In the genomic region with DNA sequence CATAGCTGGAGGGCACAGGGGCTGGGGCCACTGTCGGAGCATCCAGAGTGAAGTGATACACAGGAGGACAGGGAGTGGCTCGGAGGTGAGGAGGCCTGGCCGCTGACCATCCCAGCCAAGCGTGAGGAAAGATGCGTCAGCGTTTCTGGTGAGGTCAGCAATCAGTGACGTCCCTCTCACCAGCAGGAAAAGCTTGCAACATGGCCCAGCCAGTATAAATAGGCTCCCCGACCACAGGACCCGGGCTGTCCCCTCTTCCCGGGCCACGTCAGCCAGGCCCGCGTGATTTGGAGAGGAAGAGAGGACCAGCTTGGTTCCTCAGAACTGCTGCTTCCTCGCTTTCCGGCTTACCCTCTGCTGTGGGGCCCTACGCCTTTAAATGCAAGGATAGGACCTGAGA, we compare ENCODE assay signal across 11 cellular contexts. TPM values are rescaled to one million over a fixed set of nuclear protein-coding genes. Genes with fewer than 3 reads are reported as not detected.
DNase-seq lines count a peak whose midpoint lies in the region; ATAC-seq and TF ChIP-seq lines count a peak whose summit lies in the region.
"Had no signal": no experiment of that assay in that cellular context is flagged by ENCODE, and none has a peak within 500 bp of the region (broad histone marks: within the 10 kb centered on the region; RNA-seq: fewer than 3 reads in every experiment).

No MANE protein-coding gene starts in this region.

- H3K4me2 ChIP-seq in mammary epithelial cell (ENCODE audit: insufficient read depth, low read depth, low read length): no peak overlapping the region

- H3K27ac Mint-ChIP-seq in MCF 10A (ENCODE audit: low read depth, unreplicated experiment): no peak overlapping the region
- H3K27ac Mint-ChIP-seq in activated T-helper 1 cell treated with anti-CD3 and anti-CD28 coated beads, Interleukin-12 subunit alpha, Interleukin-12 subunit beta, Interleukin-2, Interleukin-4 antibody, amounts not matched to agents 30 ng/mL and 10 ng/mL and 1 ng/mL, durations not matched to agents 14 hours and 24 hours and 36 hours: no peak overlapping the region

- no peak overlapping the region for H3K27ac ChIP-seq in mammary epithelial cell (ENCODE audit: insufficient read depth, low read depth, low read length)
- H3K27ac ChIP-seq in WERI-Rb-1: no peak overlapping the region

- CTCF ChIA-PET in MCF 10A (lab: Yijun Ruan, JAX): no interaction called here
- CTCF ChIA-PET in mammary epithelial cell (lab: Charles Lee; ENCODE audit: low non-redundant PET): interaction anchor here (0.6 kb wide), 1 partner anchor 9 kb away, joined by 3 read pairs; no protein-coding TSS in a partner anchor

- H3K9me3 Mint-ChIP-seq in MCF 10A (ENCODE audit: unreplicated experiment): no peaks in the 10 kb centered on the region
- H3K9me3 Mint-ChIP-seq in activated T-helper 1 cell treated with anti-CD3 and anti-CD28 coated beads, Interleukin-12 subunit alpha, Interleukin-12 subunit beta, Interleukin-2, Interleukin-4 antibody, amounts not matched to agents 30 ng/mL and 10 ng/mL and 1 ng/mL, durations not matched to agents 14 hours and 24 hours and 36 hours: no peaks in the 10 kb centered on the region

- H3K9me3 ChIP-seq in mammary epithelial cell (replicated peaks; ENCODE audit: insufficient read depth, low read length) (no peaks in the 10 kb centered on the region), mucosa of descending colon (no peaks in the 10 kb centered on the region), WERI-Rb-1 (ENCODE audit: severe bottlenecking) (no peaks in the 10 kb centered on the region)

- TF ChIP-seq CTCF in MCF 10A (IDR thresholded peaks at IDR 0.05; ENCODE audit: unreplicated experiment) (no peak), mammary epithelial cell (conservative IDR thresholded peaks at IDR 0.05 in 1 of 2, IDR thresholded peaks at IDR 0.05 in 1 of 2; ENCODE audit: extremely low read depth in 1 of 2, insufficient read depth in 1 of 2, low read depth in 1 of 2, low read length in 2 of 2) (no peak), mucosa of descending colon (IDR thresholded peaks at IDR 0.05) (no peak), WERI-Rb-1 (IDR thresholded peaks at IDR 0.05; ENCODE audit: low read depth, low read length) (no peak)

- WGBS in mammary epithelial cell (ENCODE audit: low coverage, missing lambda C conversion rate): 93% methylated on average over 14 of the region's 16 CpGs

- no peaks in the 10 kb centered on the region for H3K27me3 Mint-ChIP-seq in MCF 10A (ENCODE audit: insufficient read depth, unreplicated experiment)
- no peaks in the 10 kb centered on the region for H3K27me3 Mint-ChIP-seq in activated T-helper 1 cell treated with anti-CD3 and anti-CD28 coated beads, Interleukin-12 subunit alpha, Interleukin-12 subunit beta, Interleukin-2, Interleukin-4 antibody, amounts not matched to agents 30 ng/mL and 10 ng/mL and 1 ng/mL, durations not matched to agents 14 hours and 24 hours and 36 hours (ENCODE audit: insufficient read depth)

- no peak overlapping the region for H3K9ac ChIP-seq in mammary epithelial cell (ENCODE audit: insufficient read depth, low read length)

- intact Hi-C loops in MCF 10A (cut with micrococcal nuclease): no loop called here
- intact Hi-C loops in mammary epithelial cell (cut with micrococcal nuclease): no loop called here
- intact Hi-C loops in mucosa of descending colon (cut with DNase I, micrococcal nuclease): no loop called here
- intact Hi-C loops in activated T-helper 1 cell treated with anti-CD3 and anti-CD28 coated beads, Interleukin-12 subunit alpha, Interleukin-12 subunit beta, Interleukin-2, Interleukin-4 antibody, amounts not matched to agents 30 ng/mL and 10 ng/mL and 1 ng/mL, durations not matched to agents 14 hours and 24 hours and 36 hours (cut with micrococcal nuclease): no loop called here

- H3K27me3 ChIP-seq in mammary epithelial cell (ENCODE audit: insufficient read depth, low read length) (no peaks in the 10 kb centered on the region), WERI-Rb-1 (ENCODE audit: insufficient read depth, low read depth, severe bottlenecking) (no peaks in the 10 kb centered on the region)

- no peaks in the 10 kb centered on the region for H3K79me2 ChIP-seq in mammary epithelial cell (ENCODE audit: insufficient read depth, low read length)

- BruUV-seq in MCF 10A (replicated peaks; lab: Mats Ljungman, UMichigan) (no TSS peak), mammary epithelial cell (replicated peaks; lab: Mats Ljungman, UMichigan) (no TSS peak)

- H3K36me3 Mint-ChIP-seq in MCF 10A (ENCODE audit: insufficient read depth, unreplicated experiment): no peaks in the 10 kb centered on the region
- peaks cover 42% of the 10 kb centered on the region for H3K36me3 Mint-ChIP-seq in activated T-helper 1 cell treated with anti-CD3 and anti-CD28 coated beads, Interleukin-12 subunit alpha, Interleukin-12 subunit beta, Interleukin-2, Interleukin-4 antibody, amounts not matched to agents 30 ng/mL and 10 ng/mL and 1 ng/mL, durations not matched to agents 14 hours and 24 hours and 36 hours (ENCODE audit: low read depth)

- H3K36me3 ChIP-seq in mammary epithelial cell (ENCODE audit: insufficient read depth, low read length): no peaks in the 10 kb centered on the region
- H3K36me3 ChIP-seq in mucosa of descending colon (ENCODE audit: low read depth): no peaks in the 10 kb centered on the region
- H3K36me3 ChIP-seq in WERI-Rb-1: no peaks in the 10 kb centered on the region

- DNase-seq in MCF 10A (ENCODE audit: unreplicated experiment) (peak; percentile 72), mammary epithelial cell (no peak), erythroblast (lab: John Stamatoyannopoulos, UW) (peak; percentile 22 to 50), mucosa of descending colon (peak in 2 of 3 donors; percentile 41 to 83), WERI-Rb-1 (no peak), NCI-H1417 (lab: John Stamatoyannopoulos, UW) (no peak)
- no peak for DNase-seq in activated T-helper 1 cell treated with anti-CD3 and anti-CD28 coated beads, Interleukin-12 subunit alpha, Interleukin-12 subunit beta, Interleukin-2, Interleukin-4 antibody, amounts not matched to agents 30 ng/mL and 10 ng/mL and 1 ng/mL, durations not matched to agents 14 hours and 24 hours and 36 hours (ENCODE audit: low spot score)
- DNase-seq in activated CD8-positive, alpha-beta memory T cell treated with anti-CD3 and anti-CD28 coated beads, Interleukin-2, amount 50 U/mL, for 48 hours: no peak
- DNase-seq: activated naive CD4-positive, alpha-beta T cell treated with Interleukin-2 at 50 U/mL for 16 hours had no signal

- H3K4me3 ChIP-seq in mammary epithelial cell (replicated peaks in 1 of 3; ENCODE audit: insufficient read depth in 1 of 3, low read depth in 2 of 3, low read length in 3 of 3) (no peak overlapping the region), mucosa of descending colon (no peak overlapping the region), WERI-Rb-1 (ENCODE audit: low read depth, low read length) (no peak overlapping the region)

- POLR2A ChIA-PET in MCF 10A (lab: Yijun Ruan, JAX): no interaction called here

- H4K20me1 ChIP-seq in mammary epithelial cell (ENCODE audit: insufficient read depth, low read length): no peaks in the 10 kb centered on the region

- H3K4me1 ChIP-seq in mammary epithelial cell (ENCODE audit: insufficient read depth, low read length) (no peaks in the 10 kb centered on the region), mucosa of descending colon (ENCODE audit: low read depth) (no peaks in the 10 kb centered on the region)

- H2AFZ ChIP-seq in mammary epithelial cell (ENCODE audit: low read depth, low read length): no peak overlapping the region

- H3K4me1 Mint-ChIP-seq in MCF 10A (ENCODE audit: insufficient read depth, unreplicated experiment): no peaks in the 10 kb centered on the region
- peaks cover 76% of the 10 kb centered on the region for H3K4me1 Mint-ChIP-seq in activated T-helper 1 cell treated with anti-CD3 and anti-CD28 coated beads, Interleukin-12 subunit alpha, Interleukin-12 subunit beta, Interleukin-2, Interleukin-4 antibody, amounts not matched to agents 30 ng/mL and 10 ng/mL and 1 ng/mL, durations not matched to agents 14 hours and 24 hours and 36 hours (ENCODE audit: low read depth)

- peak; percentile 31 for ATAC-seq in mucosa of descending colon

- no peak for TF ChIP-seq POLR2A in erythroblast (IDR thresholded peaks at IDR 0.05; ENCODE audit: low read length)

- H3K4me3 Mint-ChIP-seq in MCF 10A (ENCODE audit: unreplicated experiment): no peak overlapping the region
- no peak overlapping the region for H3K4me3 Mint-ChIP-seq in activated T-helper 1 cell treated with anti-CD3 and anti-CD28 coated beads, Interleukin-12 subunit alpha, Interleukin-12 subunit beta, Interleukin-2, Interleukin-4 antibody, amounts not matched to agents 30 ng/mL and 10 ng/mL and 1 ng/mL, durations not matched to agents 14 hours and 24 hours and 36 hours

- dilution Hi-C loops in mammary epithelial cell (cut with HindIII; ENCODE audit: low sequenced_read_pairs): no loop called here

- in situ Hi-C loops in mammary epithelial cell (cut with MboI; ENCODE audit: low sequenced_read_pairs in 2 of 2): no loop called here

RNA-seq across cellular contexts. Expression of gene OSM, which starts 4.2 kb away (rescaled TPM):
- total RNA-seq in MCF 10A (2022): not detected in 2 replicates
- total RNA-seq in mammary epithelial cell: not detected
- polyA plus RNA-seq in mammary epithelial cell: not detected
- not detected for polyA minus RNA-seq in mammary epithelial cell
- total RNA-seq in mucosa of descending colon: 1 to 10 TPM in 1 of 3 donors, under 1 TPM in 1, not detected in 1; 0.41 to 1.0 TPM
- 76.7 and 78.3 TPM in 2 replicates for total RNA-seq in activated T-helper 1 cell treated with anti-CD3 and anti-CD28 coated beads, Interleukin-12 subunit alpha, Interleukin-12 subunit beta, Interleukin-2, Interleukin-4 antibody, amounts not matched to agents 30 ng/mL and 10 ng/mL and 1 ng/mL, durations not matched to agents 14 hours and 24 hours and 36 hours
- polyA plus RNA-seq: neural cell had no signal

RNA-seq across cellular contexts. Expression of gene CASTOR1, which starts 18.5 kb away (rescaled TPM):
- total RNA-seq in MCF 10A (2022): 1.2 and 4.8 TPM in 2 replicates
- total RNA-seq in mammary epithelial cell: 1 to 10 TPM; 8.7 to 9.7 TPM
- polyA plus RNA-seq in mammary epithelial cell: 6.3 TPM
- 9.4 TPM for polyA minus RNA-seq in mammary epithelial cell
- total RNA-seq in mucosa of descending colon: 1 to 10 TPM; 6.1 to 8.4 (median 7.6) TPM
- total RNA-seq in activated T-helper 1 cell treated with anti-CD3 and anti-CD28 coated beads, Interleukin-12 subunit alpha, Interleukin-12 subunit beta, Interleukin-2, Interleukin-4 antibody, amounts not matched to agents 30 ng/mL and 10 ng/mL and 1 ng/mL, durations not matched to agents 14 hours and 24 hours and 36 hours: 5.6 and 8.8 TPM in 2 replicates

RNA-seq across cellular contexts. Expression of gene LIF, which starts 24.3 kb away (rescaled TPM):
- total RNA-seq in MCF 10A (2022) (9.5 and 19.3 TPM in 2 replicates), mammary epithelial cell (10 to 100 TPM; 31.2 to 35.8 TPM), mucosa of descending colon (10 to 100 TPM in 1 of 3 donors, 1 to 10 TPM in 2; 9.1 to 10.0 (median 9.9) TPM)
- 7.8 TPM for polyA plus RNA-seq in mammary epithelial cell
- 12.0 TPM for polyA minus RNA-seq in mammary epithelial cell
- total RNA-seq in activated T-helper 1 cell treated with anti-CD3 and anti-CD28 coated beads, Interleukin-12 subunit alpha, Interleukin-12 subunit beta, Interleukin-2, Interleukin-4 antibody, amounts not matched to agents 30 ng/mL and 10 ng/mL and 1 ng/mL, durations not matched to agents 14 hours and 24 hours and 36 hours: 450 and 455 TPM in 2 replicates
- total RNA-seq: frontal cortex had no signal

RNA-seq across cellular contexts. Expression of gene TBC1D10A, which starts 55.9 kb away (rescaled TPM):
- total RNA-seq in MCF 10A (2022) (11.1 and 13.1 TPM in 2 replicates), mammary epithelial cell (10 to 100 TPM; 25.7 to 27.5 TPM), mucosa of descending colon (10 to 100 TPM; 29.7 to 41.4 (median 32.2) TPM)
- polyA plus RNA-seq in mammary epithelial cell: 15.3 TPM
- polyA minus RNA-seq in mammary epithelial cell: 22.8 TPM
- total RNA-seq in activated T-helper 1 cell treated with anti-CD3 and anti-CD28 coated beads, Interleukin-12 subunit alpha, Interleukin-12 subunit beta, Interleukin-2, Interleukin-4 antibody, amounts not matched to agents 30 ng/mL and 10 ng/mL and 1 ng/mL, durations not matched to agents 14 hours and 24 hours and 36 hours: 17.3 and 24.9 TPM in 2 replicates

Comparison
In these comparisons a context has a peak if more than half of its experiments do, and no peak if none do; other contexts are left out.
1. DNase-seq: peak in MCF 10A (single experiment), erythroblast (2 of 2) and mucosa of descending colon (2 of 3); none in mammary epithelial cell (single experiment), activated T-helper 1 cell treated with anti-CD3 and anti-CD28 coated beads, Interleukin-12 subunit alpha, Interleukin-12 subunit beta, Interleukin-2, Interleukin-4 antibody, amounts not matched to agents 30 ng/mL and 10 ng/mL and 1 ng/mL, durations not matched to agents 14 hours and 24 hours and 36 hours (single experiment), WERI-Rb-1 (single experiment), NCI-H1417 (0 of 3) and activated CD8-positive, alpha-beta memory T cell treated with anti-CD3 and anti-CD28 coated beads, Interleukin-2, amount 50 U/mL, for 48 hours (single experiment).
2. RNA of gene OSM, which starts 4.2 kb away (total RNA-seq): 76.7 to 78.3 TPM in activated T-helper 1 cell treated with anti-CD3 and anti-CD28 coated beads, Interleukin-12 subunit alpha, Interleukin-12 subunit beta, Interleukin-2, Interleukin-4 antibody, amounts not matched to agents 30 ng/mL and 10 ng/mL and 1 ng/mL, durations not matched to agents 14 hours and 24 hours and 36 hours; 0.41 to 1.0 TPM in mucosa of descending colon, not detected in mammary epithelial cell and not detected in MCF 10A; every median in the first group is over 10 times any median in the second.
3. RNA of gene LIF, which starts 24.3 kb away (total RNA-seq): 450 to 455 TPM in activated T-helper 1 cell treated with anti-CD3 and anti-CD28 coated beads, Interleukin-12 subunit alpha, Interleukin-12 subunit beta, Interleukin-2, Interleukin-4 antibody, amounts not matched to agents 30 ng/mL and 10 ng/mL and 1 ng/mL, durations not matched to agents 14 hours and 24 hours and 36 hours; 31.2 to 35.8 TPM in mammary epithelial cell, 9.5 to 19.3 TPM in MCF 10A and 9.1 to 10.0 TPM in mucosa of descending colon; every median in the first group is over 10 times any median in the second.